ENCODE assay signal across 25 cellular contexts in genomic region chr1:81813691-81814090, GRCh38. TPM values are rescaled to one million over a fixed set of nuclear protein-coding genes. Genes with fewer than 3 reads are reported as not detected.
"Had no signal": no experiment of that assay in that cellular context is flagged by ENCODE, and none has a peak within 500 bp of the region (broad histone marks: within the 10 kb centered on the region; RNA-seq: fewer than 3 reads in every experiment).

No MANE protein-coding gene starts in this region.

- DNase-seq: islet precursor cell; left ventricle myocardium inferior; mesendoderm; naive B cell; natural killer cell; nephron progenitor cell; ovary; right lobe of liver; stimulated activated CD4-positive, alpha-beta T cell treated with anti-CD3 and anti-CD28 coated beads, Interleukin-1b, Interleukin-23, amount 100 ng/mL, for 48 hours; stimulated activated CD4-positive, alpha-beta T cell treated with anti-CD3 and anti-CD28 coated beads, Interleukin-2, amount 100 ng/mL, for 48 hours; stimulated activated CD4-positive, alpha-beta T cell treated with anti-CD3 and anti-CD28 coated beads, Interleukin-4, amount 100 ng/mL, for 4 hours; stimulated activated CD8-positive, alpha-beta memory T cell treated with anti-CD3 and anti-CD28 coated beads, Interleukin-4, amount 100 ng/mL, for 48 hours; stimulated activated naive CD4-positive, alpha-beta T cell treated with Interleukin-2 at 50 U/mL for 16 hours; stimulated activated naive CD8-positive, alpha-beta T cell treated with anti-CD3 and anti-CD28 coated beads, Interleukin-15, amount 100 ng/mL, for 72 hours; substantia nigra; transverse colon; upper lobe of left lung had no signal

- H3K4me3 ChIP-seq: lung, ovary, right atrium auricular region, right lobe of liver, smooth muscle cell, transverse colon, vagina had no signal

- ATAC-seq: natural killer cell; right lobe of liver; stimulated activated memory B cell treated with anti-CD40 and anti-IgM and Interleukin-4, amounts not matched to agents 10 μg/mL and 1 μg/mL and 100 μg/mL, for 72 hours; stimulated activated naive CD8-positive, alpha-beta T cell treated with anti-CD3 and anti-CD28 coated beads, Interleukin-15, amount 100 ng/mL, for 72 hours had no signal

- H3K36me3 ChIP-seq: left ventricle myocardium inferior, ovary, right atrium auricular region, right lobe of liver, transverse colon, upper lobe of left lung, vagina had no signal

- H3K4me1 Mint-ChIP-seq: naive B cell; natural killer cell; stimulated activated memory B cell treated with anti-CD40 and anti-IgM and Interleukin-4, amounts not matched to agents 10 μg/mL and 1 μg/mL and 100 μg/mL, for 72 hours; stimulated activated naive CD8-positive, alpha-beta T cell treated with anti-CD3 and anti-CD28 coated beads, Interleukin-15, amount 100 ng/mL, for 72 hours had no signal

- H3K9me3 ChIP-seq: left ventricle myocardium inferior, ovary, right atrium auricular region, right lobe of liver, transverse colon, upper lobe of left lung, vagina had no signal

- H3K27me3 ChIP-seq: ovary, right atrium auricular region, right lobe of liver, upper lobe of left lung, vagina had no signal

- H3K36me3 Mint-ChIP-seq: mesothelial cell of epicardium; naive B cell; natural killer cell; stimulated activated memory B cell treated with anti-CD40 and anti-IgM and Interleukin-4, amounts not matched to agents 10 μg/mL and 1 μg/mL and 100 μg/mL, for 72 hours had no signal

- H3K27me3 Mint-ChIP-seq: naive B cell; progenitor cell of endocrine pancreas; stimulated activated memory B cell treated with anti-CD40 and anti-IgM and Interleukin-4, amounts not matched to agents 10 μg/mL and 1 μg/mL and 100 μg/mL, for 72 hours; stimulated activated naive CD8-positive, alpha-beta T cell treated with anti-CD3 and anti-CD28 coated beads, Interleukin-15, amount 100 ng/mL, for 72 hours had no signal

- H3K9me3 Mint-ChIP-seq: mesothelial cell of epicardium; nephron progenitor cell; stimulated activated memory B cell treated with anti-CD40 and anti-IgM and Interleukin-4, amounts not matched to agents 10 μg/mL and 1 μg/mL and 100 μg/mL, for 72 hours; stimulated activated naive CD8-positive, alpha-beta T cell treated with anti-CD3 and anti-CD28 coated beads, Interleukin-15, amount 100 ng/mL, for 72 hours had no signal

- H3K4me2 ChIP-seq: smooth muscle cell had no signal

- H3K27ac ChIP-seq: left ventricle myocardium inferior, ovary, right atrium auricular region, transverse colon, upper lobe of left lung, vagina had no signal

- H3K4me3 Mint-ChIP-seq: mesothelial cell of epicardium; naive B cell; natural killer cell; nephron progenitor cell; stimulated activated memory B cell treated with anti-CD40 and anti-IgM and Interleukin-4, amounts not matched to agents 10 μg/mL and 1 μg/mL and 100 μg/mL, for 72 hours; stimulated activated naive CD8-positive, alpha-beta T cell treated with anti-CD3 and anti-CD28 coated beads, Interleukin-15, amount 100 ng/mL, for 72 hours had no signal

- H3K27ac Mint-ChIP-seq: mesothelial cell of epicardium; natural killer cell; nephron progenitor cell; progenitor cell of endocrine pancreas; stimulated activated memory B cell treated with anti-CD40 and anti-IgM and Interleukin-4, amounts not matched to agents 10 μg/mL and 1 μg/mL and 100 μg/mL, for 72 hours; stimulated activated naive CD8-positive, alpha-beta T cell treated with anti-CD3 and anti-CD28 coated beads, Interleukin-15, amount 100 ng/mL, for 72 hours had no signal

RNA-seq across cellular contexts. Expression of gene ADGRL2, which starts 13.0 kb away (rescaled TPM):
- total RNA-seq: mononuclear cell, natural killer cell had no signal
